ENCODE assay signal across 26 cellular contexts in genomic region chr19:15517778-15518177, GRCh38. TPM values are rescaled to one million over a fixed set of nuclear protein-coding genes. Genes with fewer than 3 reads are reported as not detected.
A peak's percentile ranks its signal among the peaks of the same experiment; 100 is the strongest.
DNase-seq lines count a peak whose midpoint lies in the region; ATAC-seq and TF ChIP-seq lines count a peak whose summit lies in the region.
"Had no signal": no experiment of that assay in that cellular context is flagged by ENCODE, and none has a peak within 500 bp of the region (broad histone marks: within the 10 kb centered on the region; RNA-seq: fewer than 3 reads in every experiment).

No MANE protein-coding gene starts in this region.

- no peaks in the 10 kb centered on the region for H3K4me1 ChIP-seq in HEK293 (ENCODE audit: control insufficient read depth, insufficient read depth, low read length)
- H3K4me1 ChIP-seq: A549, BE2C had no signal

- H3K36me3 ChIP-seq in HEK293 (ENCODE audit: control insufficient read depth in 2 of 2, insufficient read depth in 1 of 2, low read length in 2 of 2): no peaks in the 10 kb centered on the region
- H3K36me3 ChIP-seq: BE2C, BLaER1 had no signal

- peaks cover 14% of the 10 kb centered on the region for H3K9me3 Mint-ChIP-seq in activated CD8-positive, alpha-beta T cell treated with anti-CD3 and anti-CD28 coated beads, Interleukin-2, amount 10 ng/mL, durations not matched to agents 7 days and 5 days (ENCODE audit: insufficient read depth)
- peaks cover 15% of the 10 kb centered on the region for H3K9me3 Mint-ChIP-seq in activated CD8-positive, alpha-beta T cell treated with anti-CD3 and anti-CD28 coated beads for 36 hours
- peaks cover 11% of the 10 kb centered on the region for H3K9me3 Mint-ChIP-seq in activated naive CD8-positive, alpha-beta T cell treated with anti-CD3 and anti-CD28 coated beads, Interleukin-2, amount 50 U/mL, for 24 hours
- H3K9me3 Mint-ChIP-seq in activated naive CD8-positive, alpha-beta T cell treated with anti-CD3 and anti-CD28 coated beads for 36 hours: peaks cover 12% of the 10 kb centered on the region

- no peak overlapping the region for H3K27ac ChIP-seq in HEK293 (ENCODE audit: extremely low read depth, low read depth, low read length)
- H3K27ac ChIP-seq: 22Rv1, A549, BLaER1 had no signal

- no peak overlapping the region for H3K4me3 Mint-ChIP-seq in activated CD8-positive, alpha-beta T cell treated with anti-CD3 and anti-CD28 coated beads, Interleukin-2, amount 10 ng/mL, durations not matched to agents 7 days and 5 days
- H3K4me3 Mint-ChIP-seq in activated CD8-positive, alpha-beta T cell treated with anti-CD3 and anti-CD28 coated beads for 36 hours: no peak overlapping the region
- H3K4me3 Mint-ChIP-seq in activated naive CD8-positive, alpha-beta T cell treated with anti-CD3 and anti-CD28 coated beads, Interleukin-2, amount 50 U/mL, for 24 hours: no peak overlapping the region
- no peak overlapping the region for H3K4me3 Mint-ChIP-seq in activated naive CD8-positive, alpha-beta T cell treated with anti-CD3 and anti-CD28 coated beads for 36 hours
- H3K4me3 Mint-ChIP-seq: CD4-positive, CD25-positive, alpha-beta regulatory T cell had no signal

- H3K27me3 Mint-ChIP-seq in activated CD8-positive, alpha-beta T cell treated with anti-CD3 and anti-CD28 coated beads, Interleukin-2, amount 10 ng/mL, durations not matched to agents 7 days and 5 days (ENCODE audit: low read depth): peaks cover 3% of the 10 kb centered on the region
- H3K27me3 Mint-ChIP-seq in activated CD8-positive, alpha-beta T cell treated with anti-CD3 and anti-CD28 coated beads for 36 hours: no peaks in the 10 kb centered on the region
- no peaks in the 10 kb centered on the region for H3K27me3 Mint-ChIP-seq in activated naive CD8-positive, alpha-beta T cell treated with anti-CD3 and anti-CD28 coated beads, Interleukin-2, amount 50 U/mL, for 24 hours
- H3K27me3 Mint-ChIP-seq in activated naive CD8-positive, alpha-beta T cell treated with anti-CD3 and anti-CD28 coated beads for 36 hours: no peaks in the 10 kb centered on the region
- H3K27me3 Mint-ChIP-seq: CD4-positive, alpha-beta memory T cell; CD8-positive, alpha-beta memory T cell had no signal

- no peak for DNase-seq in activated CD8-positive, alpha-beta T cell treated with anti-CD3 and anti-CD28 coated beads, Interleukin-2, amount 10 ng/mL, durations not matched to agents 7 days and 5 days
- DNase-seq in activated CD8-positive, alpha-beta T cell treated with anti-CD3 and anti-CD28 coated beads for 36 hours: no peak
- no peak for DNase-seq in activated naive CD8-positive, alpha-beta T cell treated with anti-CD3 and anti-CD28 coated beads, Interleukin-2, amount 50 U/mL, for 24 hours
- DNase-seq in activated naive CD8-positive, alpha-beta T cell treated with anti-CD3 and anti-CD28 coated beads for 36 hours: no peak
- DNase-seq: BE2C; C1 segment of cervical spinal cord; CD4-positive, alpha-beta memory T cell; CD4-positive, CD25-positive, alpha-beta regulatory T cell; CD8-positive, alpha-beta memory T cell; COR-L47; DMS 273 treated with DMSO at 0.1 percent for 48 hours; DMS153; DMS53; DMS79; DND-41; EL; GDM1 had no signal

- POLR2A ChIA-PET in activated CD8-positive, alpha-beta T cell treated with anti-CD3 and anti-CD28 coated beads, Interleukin-2, amount 10 ng/mL, durations not matched to agents 7 days and 5 days (lab: Charles Lee): no interaction called here
- POLR2A ChIA-PET in activated CD8-positive, alpha-beta T cell treated with anti-CD3 and anti-CD28 coated beads for 36 hours (lab: Charles Lee): interaction anchor here (0.6 to 0.8 kb wide), 4 partner anchors 15 to 806 kb away, joined by 3 read pairs; no protein-coding TSS in a partner anchor
- POLR2A ChIA-PET in HEK293 (lab: Yijun Ruan, JAX): no interaction called here

- CTCF ChIA-PET in activated CD8-positive, alpha-beta T cell treated with anti-CD3 and anti-CD28 coated beads, Interleukin-2, amount 10 ng/mL, durations not matched to agents 7 days and 5 days (lab: Charles Lee): no interaction called here
- CTCF ChIA-PET in activated CD8-positive, alpha-beta T cell treated with anti-CD3 and anti-CD28 coated beads for 36 hours (lab: Charles Lee): interaction anchor here (0.9 kb wide), 1 partner anchor 99 kb away, joined by 4 read pairs; the partner anchor contains the start of gene AKAP8L
- CTCF ChIA-PET in HEK293 (lab: Yijun Ruan, JAX): no interaction called here

- H3K36me3 Mint-ChIP-seq in activated CD8-positive, alpha-beta T cell treated with anti-CD3 and anti-CD28 coated beads, Interleukin-2, amount 10 ng/mL, durations not matched to agents 7 days and 5 days (ENCODE audit: low read depth): peaks cover 17% of the 10 kb centered on the region
- peaks cover 8% of the 10 kb centered on the region for H3K36me3 Mint-ChIP-seq in activated CD8-positive, alpha-beta T cell treated with anti-CD3 and anti-CD28 coated beads for 36 hours (ENCODE audit: low read depth)
- peaks cover 17% of the 10 kb centered on the region for H3K36me3 Mint-ChIP-seq in activated naive CD8-positive, alpha-beta T cell treated with anti-CD3 and anti-CD28 coated beads, Interleukin-2, amount 50 U/mL, for 24 hours (ENCODE audit: low read depth)
- H3K36me3 Mint-ChIP-seq in activated naive CD8-positive, alpha-beta T cell treated with anti-CD3 and anti-CD28 coated beads for 36 hours: peaks cover 22% of the 10 kb centered on the region
- H3K36me3 Mint-ChIP-seq: CD4-positive, CD25-positive, alpha-beta regulatory T cell had no signal

- no peak for ATAC-seq in activated CD8-positive, alpha-beta T cell treated with anti-CD3 and anti-CD28 coated beads, Interleukin-2, amount 10 ng/mL, durations not matched to agents 7 days and 5 days
- ATAC-seq in activated CD8-positive, alpha-beta T cell treated with anti-CD3 and anti-CD28 coated beads for 36 hours: no peak
- ATAC-seq in activated naive CD8-positive, alpha-beta T cell treated with anti-CD3 and anti-CD28 coated beads, Interleukin-2, amount 50 U/mL, for 24 hours: no peak
- ATAC-seq in HG03025 (IDR thresholded peaks at IDR 0.05; ENCODE audit: low FRiP score, unreplicated experiment): no peak
- ATAC-seq: A549, GM12878 had no signal

- peak overlapping the region; percentile 42 for H3K27ac Mint-ChIP-seq in activated CD8-positive, alpha-beta T cell treated with anti-CD3 and anti-CD28 coated beads, Interleukin-2, amount 10 ng/mL, durations not matched to agents 7 days and 5 days
- no peak overlapping the region for H3K27ac Mint-ChIP-seq in activated CD8-positive, alpha-beta T cell treated with anti-CD3 and anti-CD28 coated beads for 36 hours
- H3K27ac Mint-ChIP-seq in activated naive CD8-positive, alpha-beta T cell treated with anti-CD3 and anti-CD28 coated beads, Interleukin-2, amount 50 U/mL, for 24 hours: peak overlapping the region; percentile 6
- no peak overlapping the region for H3K27ac Mint-ChIP-seq in activated naive CD8-positive, alpha-beta T cell treated with anti-CD3 and anti-CD28 coated beads for 36 hours
- H3K27ac Mint-ChIP-seq: CD4-positive, CD25-positive, alpha-beta regulatory T cell had no signal

- H3K4me3 ChIP-seq in HEK293 (ENCODE audit: low read depth, low read length): no peak overlapping the region
- H3K4me3 ChIP-seq: A549, BLaER1, GM12878 had no signal

- intact Hi-C loops in activated CD8-positive, alpha-beta T cell treated with anti-CD3 and anti-CD28 coated beads for 36 hours (cut with micrococcal nuclease): no loop called here

- peaks cover 47% of the 10 kb centered on the region for H3K4me1 Mint-ChIP-seq in activated CD8-positive, alpha-beta T cell treated with anti-CD3 and anti-CD28 coated beads, Interleukin-2, amount 10 ng/mL, durations not matched to agents 7 days and 5 days (ENCODE audit: low read depth)
- peaks cover 25% of the 10 kb centered on the region for H3K4me1 Mint-ChIP-seq in activated CD8-positive, alpha-beta T cell treated with anti-CD3 and anti-CD28 coated beads for 36 hours (ENCODE audit: low read depth)
- H3K4me1 Mint-ChIP-seq in activated naive CD8-positive, alpha-beta T cell treated with anti-CD3 and anti-CD28 coated beads, Interleukin-2, amount 50 U/mL, for 24 hours: peaks cover 38% of the 10 kb centered on the region
- H3K4me1 Mint-ChIP-seq in activated naive CD8-positive, alpha-beta T cell treated with anti-CD3 and anti-CD28 coated beads for 36 hours: peaks cover 22% of the 10 kb centered on the region

- no peak for TF ChIP-seq CTCF in activated CD8-positive, alpha-beta T cell treated with anti-CD3 and anti-CD28 coated beads for 36 hours (IDR thresholded peaks at IDR 0.05)
- TF ChIP-seq CTCF in HEK293 (tag by site-specific recombination; IDR thresholded peaks at IDR 0.05): no peak

- H3K9me3 ChIP-seq in HEK293 (ENCODE audit: control insufficient read depth, insufficient read depth, low read depth, low read length): no peaks in the 10 kb centered on the region
- H3K9me3 ChIP-seq: BE2C had no signal

TF ChIP-seq in HEK293, 187 proteins besides CTCF, POLR2A, EP300 and RAD21:
- TF ChIP-seq EGR2 (tag by site-specific recombination; IDR thresholded peaks at IDR 0.05; ENCODE audit: low read depth) (peak; percentile 71; the same call in 1 of the 2 replicates), ZFHX2 (tag by site-specific recombination; conservative IDR thresholded peaks at IDR 0.05) (peak; percentile 66), ZNF223 (tag by site-specific recombination; IDR thresholded peaks at IDR 0.05) (no peak), ZNF623 (tag by site-specific recombination; IDR thresholded peaks at IDR 0.05) (0 out of 2 replicates have a peak, but pooled peaks have one; percentile 20)
TF ChIP-seq in HEK293: peak in this region for 3.

RNA-seq across cellular contexts. Expression of gene CYP4F22, which starts 9.5 kb away (rescaled TPM):
- 1 to 10 TPM; 5.8 to 6.2 TPM for total RNA-seq in activated CD8-positive, alpha-beta T cell treated with anti-CD3 and anti-CD28 coated beads, Interleukin-2, amount 10 ng/mL, durations not matched to agents 7 days and 5 days
- 1 to 10 TPM; 1.5 to 1.7 TPM for total RNA-seq in activated CD8-positive, alpha-beta T cell treated with anti-CD3 and anti-CD28 coated beads for 36 hours
- 1 to 10 TPM; 1.3 to 1.6 TPM for total RNA-seq in activated naive CD8-positive, alpha-beta T cell treated with anti-CD3 and anti-CD28 coated beads for 36 hours
- total RNA-seq: A172; CD4-positive, CD25-positive, alpha-beta regulatory T cell; GM12878 had no signal

RNA-seq across cellular contexts. Expression of gene PGLYRP2, which starts 38.5 kb away (rescaled TPM):
- not detected for total RNA-seq in activated CD8-positive, alpha-beta T cell treated with anti-CD3 and anti-CD28 coated beads, Interleukin-2, amount 10 ng/mL, durations not matched to agents 7 days and 5 days
- under 1 TPM; 0.25 to 0.27 TPM for total RNA-seq in activated CD8-positive, alpha-beta T cell treated with anti-CD3 and anti-CD28 coated beads for 36 hours
- not detected for total RNA-seq in activated naive CD8-positive, alpha-beta T cell treated with anti-CD3 and anti-CD28 coated beads for 36 hours
- total RNA-seq: A172; CD4-positive, CD25-positive, alpha-beta regulatory T cell; G401 had no signal

RNA-seq across cellular contexts. Expression of gene RASAL3, which starts 53.4 kb away (rescaled TPM):
- 100 to 1,000 TPM; 104 to 107 TPM for total RNA-seq in activated CD8-positive, alpha-beta T cell treated with anti-CD3 and anti-CD28 coated beads, Interleukin-2, amount 10 ng/mL, durations not matched to agents 7 days and 5 days
- total RNA-seq in activated CD8-positive, alpha-beta T cell treated with anti-CD3 and anti-CD28 coated beads for 36 hours: 10 to 100 TPM; 83.9 to 85.8 TPM
- total RNA-seq in activated naive CD8-positive, alpha-beta T cell treated with anti-CD3 and anti-CD28 coated beads for 36 hours: 10 to 100 TPM; 75.0 to 83.4 TPM
- total RNA-seq: A172, Daoy, G401 had no signal

Comparison
In these comparisons a context has a peak if more than half of its experiments do, and no peak if none do; other contexts are left out.
1. H3K27ac Mint-ChIP-seq: peak in activated CD8-positive, alpha-beta T cell treated with anti-CD3 and anti-CD28 coated beads, Interleukin-2, amount 10 ng/mL, durations not matched to agents 7 days and 5 days (single experiment) and activated naive CD8-positive, alpha-beta T cell treated with anti-CD3 and anti-CD28 coated beads, Interleukin-2, amount 50 U/mL, for 24 hours (single experiment); none in activated CD8-positive, alpha-beta T cell treated with anti-CD3 and anti-CD28 coated beads for 36 hours (single experiment) and activated naive CD8-positive, alpha-beta T cell treated with anti-CD3 and anti-CD28 coated beads for 36 hours (single experiment).